26 cellular contexts compared by ENCODE assay signal in the genomic region with DNA sequence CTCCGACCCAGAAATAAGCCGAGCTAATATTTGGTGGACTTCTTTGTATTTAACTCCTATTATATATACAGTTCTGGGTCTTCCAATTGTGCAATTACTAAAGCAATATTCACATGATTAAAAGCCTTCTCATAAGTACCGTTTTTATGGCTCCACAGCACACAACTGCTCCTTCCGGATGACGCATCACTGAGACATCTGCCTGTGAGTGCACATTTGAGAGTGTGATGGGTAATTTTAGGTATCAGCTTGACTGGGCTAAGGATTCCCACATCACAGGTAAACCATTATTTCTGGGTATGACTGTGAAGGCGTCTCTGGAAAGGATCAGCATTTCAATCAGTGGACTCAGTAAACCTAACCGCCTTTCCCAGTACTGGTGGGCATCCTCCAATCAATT.
A peak's percentile ranks its signal among the peaks of the same experiment; 100 is the strongest.
DNase-seq lines count a peak whose midpoint lies in the region; ATAC-seq, FAIRE-seq and TF ChIP-seq lines count a peak whose summit lies in the region.
"Had no signal": no experiment of that assay in that cellular context is flagged by ENCODE, and none has a peak within 500 bp of the region (broad histone marks: within the 10 kb centered on the region; RNA-seq: fewer than 3 reads in every experiment).

No MANE protein-coding gene starts in this region.

- H3K27ac Mint-ChIP-seq in activated naive CD4-positive, alpha-beta T cell treated with anti-CD3 and anti-CD28 coated beads, Interleukin-2, amount 50 U/mL, for 72 hours: no peak overlapping the region
- H3K27ac Mint-ChIP-seq: CD4-positive, CD25-positive, alpha-beta regulatory T cell; GM23338; H9 had no signal

- H3K36me3 ChIP-seq in MM.1S (replicated peaks; ENCODE audit: insufficient read depth, low read length) (no peaks in the 10 kb centered on the region), GM12878 (ENCODE audit: control insufficient read depth in 2 of 2, insufficient read depth in 2 of 2, low read length in 1 of 2) (no peaks in the 10 kb centered on the region), esophagus muscularis mucosa (no peaks in the 10 kb centered on the region)
- H3K36me3 ChIP-seq: BLaER1, SJSA1 had no signal

- SMC1A ChIA-PET in GM12878 (lab: Charles Lee; ENCODE audit: uncharacterized antibody, unreplicated experiment): no interaction called here

- DNase-seq in activated naive CD4-positive, alpha-beta T cell treated with anti-CD3 and anti-CD28 coated beads, Interleukin-2, amount 50 U/mL, for 72 hours (ENCODE audit: low spot score in 2 of 2): no peak
- DNase-seq in activated naive CD4-positive, alpha-beta T cell treated with anti-CD3 and anti-CD28 coated beads, Interleukin-2, amount 50 U/mL, for 16 hours: no peak
- DNase-seq in MM.1S (no peak), GM12878 (ENCODE audit: low read depth, low spot score) (no peak), esophagus muscularis mucosa (ENCODE audit: extremely low spot score) (no peak), COR-L47 (lab: John Stamatoyannopoulos, UW) (no peak)
- DNase-seq: CD4-positive, CD25-positive, alpha-beta regulatory T cell; GF-D8; H9; Karpas-422; MV-4-11; NCI-H1105; NCI-H1436 treated with DMSO at 0.1 percent for 48 hours; NCI-H187 treated with DMSO at 0.1 percent for 48 hours; NCI-H2107; NCI-H524; NCI-H748 treated with DMSO at 0.1 percent for 48 hours; Right ventricle myocardium superior had no signal

- H3K27me3 ChIP-seq in MM.1S (replicated peaks; ENCODE audit: insufficient read depth, low read length): no peaks in the 10 kb centered on the region
- H3K27me3 ChIP-seq in GM12878 (replicated peaks in 1 of 2; ENCODE audit: control insufficient read depth in 2 of 2, insufficient read depth in 2 of 2, low read length in 1 of 2): no peaks in the 10 kb centered on the region; a peak in 1 of 4 replicates
- H3K27me3 ChIP-seq in esophagus muscularis mucosa: no peaks in the 10 kb centered on the region
- H3K27me3 ChIP-seq: BLaER1, SJSA1 had no signal

- in situ Hi-C loops in GM12878 (cut with MboI): no loop called here

- TF ChIP-seq CTCF in MM.1S (IDR thresholded peaks at IDR 0.05; ENCODE audit: low read length): no peak
- no peak for TF ChIP-seq CTCF in GM12878 (IDR thresholded peaks at IDR 0.05 in 2 of 3, conservative IDR thresholded peaks at IDR 0.05 in 1 of 3; ENCODE audit: control insufficient read depth in 2 of 3, extremely low read depth in 1 of 3, insufficient read depth in 1 of 3, low read depth in 3 of 3, low read length in 3 of 3)
- TF ChIP-seq CTCF in esophagus muscularis mucosa (IDR thresholded peaks at IDR 0.05): no peak

- no peaks in the 10 kb centered on the region for H3F3A ChIP-seq in MM.1S (ENCODE audit: insufficient read depth, low read length)

- H3K9me3 Mint-ChIP-seq in activated naive CD4-positive, alpha-beta T cell treated with anti-CD3 and anti-CD28 coated beads, Interleukin-2, amount 50 U/mL, for 72 hours: no peaks in the 10 kb centered on the region
- H3K9me3 Mint-ChIP-seq: CD4-positive, CD25-positive, alpha-beta regulatory T cell; GM23338; H9 had no signal

- no peak for TF ChIP-seq EP300 in GM12878 (IDR thresholded peaks at IDR 0.05; ENCODE audit: borderline replicate concordance in 1 of 2, control insufficient read depth in 1 of 2, low read depth in 2 of 2, low read length in 2 of 2)
- TF ChIP-seq EP300 in esophagus muscularis mucosa (IDR thresholded peaks at IDR 0.05): no peak

- no peak for TF ChIP-seq POLR2A in GM12878 (IDR thresholded peaks at IDR 0.05; ENCODE audit: low read depth, low read length)
- TF ChIP-seq POLR2A in esophagus muscularis mucosa (IDR thresholded peaks at IDR 0.05; ENCODE audit: low read depth): no peak
- TF ChIP-seq POLR2A in GM18505 (IDR thresholded peaks at IDR 0.05; ENCODE audit: borderline replicate concordance, extremely low read depth, insufficient read depth, insufficient read length): no peak

- no peak for FAIRE-seq in GM12878 (lab: Jason Lieb, UNC)
- FAIRE-seq: A204.1, D721Med, GM12892, HepG2 had no signal

- no TSS peak for BruUV-seq in GM12878 (replicated peaks; lab: Mats Ljungman, UMichigan)

- no peak for TF ChIP-seq RAD21 in GM12878 (IDR thresholded peaks at IDR 0.05; ENCODE audit: insufficient read depth, low read depth, low read length)

- 11% methylated on average over 7 of the region's 7 CpGs for WGBS in GM12878 (ENCODE audit: insufficient coverage, insufficient replicate concordance, low lambda C conversion rate, missing lambda C conversion rate)
- 77% methylated on average over 7 of the region's 7 CpGs for WGBS in esophagus muscularis mucosa

- no peaks in the 10 kb centered on the region for H3K79me2 ChIP-seq in MM.1S (ENCODE audit: low read length)
- H3K79me2 ChIP-seq in GM12878 (ENCODE audit: control insufficient read depth, insufficient read depth, low read length): no peaks in the 10 kb centered on the region

- peak; percentile 37 to 83 for ATAC-seq in activated naive CD4-positive, alpha-beta T cell treated with anti-CD3 and anti-CD28 coated beads, Interleukin-2, amount 50 U/mL, for 72 hours
- no peak for ATAC-seq in GM12878
- ATAC-seq in GM18505 (IDR thresholded peaks at IDR 0.05; ENCODE audit: unreplicated experiment): no peak
- ATAC-seq: GM23338, HepG2 had no signal

- intact Hi-C loops in GM12878 (cut with micrococcal nuclease; ENCODE audit: unreplicated experiment): no loop called here
- intact Hi-C loops in esophagus muscularis mucosa (cut with DNase I): no loop called here

- CTCF ChIA-PET in GM12878 (lab: Yijun Ruan, JAX): no interaction called here

- H3K9me3 ChIP-seq in MM.1S (replicated peaks; ENCODE audit: insufficient read depth, low read length) (no peaks in the 10 kb centered on the region), GM12878 (replicated peaks; ENCODE audit: control insufficient read depth, insufficient read depth, low read length) (no peaks in the 10 kb centered on the region), esophagus muscularis mucosa (no peaks in the 10 kb centered on the region)
- H3K9me3 ChIP-seq: BLaER1, SJSA1 had no signal

- H3K27ac ChIP-seq in MM.1S (ENCODE audit: low read length) (no peak overlapping the region), GM12878 (ENCODE audit: control insufficient read depth, insufficient read depth) (no peak overlapping the region), esophagus muscularis mucosa (replicated peaks in 1 of 4) (no peak overlapping the region)
- H3K27ac ChIP-seq: SJSA1 had no signal

- H4K20me1 ChIP-seq in MM.1S (ENCODE audit: insufficient read depth, low read length) (no peaks in the 10 kb centered on the region), GM12878 (ENCODE audit: control insufficient read depth, insufficient read depth) (no peaks in the 10 kb centered on the region)
- H4K20me1 ChIP-seq: BLaER1 had no signal

- 0 out of 2 replicates have a peak overlapping the region, but pooled peaks have one; percentile 10 for H2AFZ ChIP-seq in MM.1S (ENCODE audit: low read length)
- no peak overlapping the region for H2AFZ ChIP-seq in GM12878 (ENCODE audit: control insufficient read depth, low read depth, low read length)
- H2AFZ ChIP-seq: GM23338 had no signal

- POLR2A ChIA-PET in GM12878 (lab: Charles Lee): no interaction called here

- peaks cover 14% of the 10 kb centered on the region for H3K4me1 ChIP-seq in MM.1S (ENCODE audit: low read length)
- H3K4me1 ChIP-seq in GM12878 (ENCODE audit: control insufficient read depth, insufficient read depth, low read length): no peaks in the 10 kb centered on the region
- no peaks in the 10 kb centered on the region for H3K4me1 ChIP-seq in esophagus muscularis mucosa
- H3K4me1 ChIP-seq: SJSA1 had no signal

- H3K4me2 ChIP-seq in MM.1S (ENCODE audit: low read depth, low read length) (no peak overlapping the region), GM12878 (ENCODE audit: control insufficient read depth, insufficient read depth) (no peak overlapping the region)
- H3K4me2 ChIP-seq: BLaER1, GM23338 had no signal

- RAD21 ChIA-PET in GM12878 (lab: Charles Lee; ENCODE audit: unreplicated experiment): no interaction called here

- H3K4me3 ChIP-seq in MM.1S (ENCODE audit: low read length) (no peak overlapping the region), GM12878 (no peak overlapping the region), esophagus muscularis mucosa (no peak overlapping the region)
- H3K4me3 ChIP-seq: BLaER1, GM23338, SJSA1 had no signal

- no peaks in the 10 kb centered on the region for H3K36me3 Mint-ChIP-seq in activated naive CD4-positive, alpha-beta T cell treated with anti-CD3 and anti-CD28 coated beads, Interleukin-2, amount 50 U/mL, for 72 hours
- H3K36me3 Mint-ChIP-seq: CD4-positive, CD25-positive, alpha-beta regulatory T cell had no signal

- no peaks in the 10 kb centered on the region for H3K9me2 ChIP-seq in MM.1S (replicated peaks; ENCODE audit: insufficient read depth, low read length)

- H3K9ac ChIP-seq in MM.1S (ENCODE audit: low read length) (no peak overlapping the region), GM12878 (ENCODE audit: control insufficient read depth, insufficient read depth, low read length) (no peak overlapping the region)
- H3K9ac ChIP-seq: BLaER1 had no signal

TF ChIP-seq in GM12878, 131 proteins besides CTCF, POLR2A, EP300 and RAD21:
- TF ChIP-seq CBX5 (IDR thresholded peaks at IDR 0.05; ENCODE audit: low read depth): no peak
- TF ChIP-seq BHLHE40 (IDR thresholded peaks at IDR 0.05; ENCODE audit: borderline replicate concordance in 1 of 2, low read depth in 2 of 2, low read length in 1 of 2): no peak
- no peak for TF ChIP-seq CREB1 (IDR thresholded peaks at IDR 0.05; ENCODE audit: low read depth)
- TF ChIP-seq SIN3A (IDR thresholded peaks at IDR 0.05; ENCODE audit: low read depth, low read length): no peak
- peak; percentile 18; the same call in 1 of the 2 replicates for TF ChIP-seq RUNX3 (IDR thresholded peaks at IDR 0.05; ENCODE audit: low read length)
- no peak for TF ChIP-seq NRF1 (conservative IDR thresholded peaks at IDR 0.05; ENCODE audit: low read depth, low read length)
- no peak for TF ChIP-seq ASH2L (IDR thresholded peaks at IDR 0.05; ENCODE audit: borderline replicate concordance, low read depth)
- TF ChIP-seq POLR2AphosphoS5 (IDR thresholded peaks at IDR 0.05; ENCODE audit: low read length): no peak

Comparison
In these comparisons a context has a peak if more than half of its experiments do, and no peak if none do; other contexts are left out.
1. ATAC-seq: peak in activated naive CD4-positive, alpha-beta T cell treated with anti-CD3 and anti-CD28 coated beads, Interleukin-2, amount 50 U/mL, for 72 hours (2 of 2); none in GM12878 (single experiment) and GM18505 (single experiment).